ENCODE assay signal across 22 cellular contexts in genomic region chr3:62277986-62278385, GRCh38.
"Had no signal": no experiment of that assay in that cellular context is flagged by ENCODE, and none has a peak within 500 bp of the region (broad histone marks: within the 10 kb centered on the region; RNA-seq: fewer than 3 reads in every experiment).

No MANE protein-coding gene starts in this region.

- H3K4me1 ChIP-seq: colonic mucosa, foreskin keratinocyte, neural progenitor cell, sigmoid colon, suprapubic skin, thyroid gland, upper lobe of right lung, vagina had no signal

- H3K9me3 ChIP-seq: colonic mucosa, ovary, right atrium auricular region, sigmoid colon, suprapubic skin, thyroid gland, upper lobe of right lung, vagina had no signal

- DNase-seq: colonic mucosa; effector CD4-positive, alpha-beta T cell; endodermal cell; erythroblast; foreskin keratinocyte; immature natural killer cell; left ventricle myocardium superior; mesenchymal stem cell; midbrain; nucleus accumbens; ovary; sigmoid colon; stimulated activated CD4-positive, alpha-beta T cell treated with anti-CD3 and anti-CD28 coated beads, Interleukin-2, amount 100 ng/mL, for 48 hours; stimulated activated naive CD4-positive, alpha-beta T cell treated with Interleukin-2 at 50 U/mL for 16 hours; thyroid gland; upper lobe of right lung had no signal

- H3K4me3 ChIP-seq: colonic mucosa, lung, neural progenitor cell, ovary, right atrium auricular region, sigmoid colon, smooth muscle cell, suprapubic skin, thyroid gland, upper lobe of right lung, vagina had no signal

- H3K27me3 ChIP-seq: colonic mucosa, foreskin keratinocyte, neural progenitor cell, ovary, right atrium auricular region, sigmoid colon, suprapubic skin, thyroid gland, upper lobe of right lung, vagina had no signal

- H3K9ac ChIP-seq: neural progenitor cell had no signal

- H3K27ac ChIP-seq: colonic mucosa, foreskin keratinocyte, neural progenitor cell, ovary, right atrium auricular region, sigmoid colon, suprapubic skin, thyroid gland, upper lobe of right lung, vagina had no signal

- H3K4me2 ChIP-seq: neural progenitor cell, smooth muscle cell had no signal

- H3K36me3 ChIP-seq: colonic mucosa, ovary had no signal

- H2AFZ ChIP-seq: neural progenitor cell had no signal
